In the genomic region with DNA sequence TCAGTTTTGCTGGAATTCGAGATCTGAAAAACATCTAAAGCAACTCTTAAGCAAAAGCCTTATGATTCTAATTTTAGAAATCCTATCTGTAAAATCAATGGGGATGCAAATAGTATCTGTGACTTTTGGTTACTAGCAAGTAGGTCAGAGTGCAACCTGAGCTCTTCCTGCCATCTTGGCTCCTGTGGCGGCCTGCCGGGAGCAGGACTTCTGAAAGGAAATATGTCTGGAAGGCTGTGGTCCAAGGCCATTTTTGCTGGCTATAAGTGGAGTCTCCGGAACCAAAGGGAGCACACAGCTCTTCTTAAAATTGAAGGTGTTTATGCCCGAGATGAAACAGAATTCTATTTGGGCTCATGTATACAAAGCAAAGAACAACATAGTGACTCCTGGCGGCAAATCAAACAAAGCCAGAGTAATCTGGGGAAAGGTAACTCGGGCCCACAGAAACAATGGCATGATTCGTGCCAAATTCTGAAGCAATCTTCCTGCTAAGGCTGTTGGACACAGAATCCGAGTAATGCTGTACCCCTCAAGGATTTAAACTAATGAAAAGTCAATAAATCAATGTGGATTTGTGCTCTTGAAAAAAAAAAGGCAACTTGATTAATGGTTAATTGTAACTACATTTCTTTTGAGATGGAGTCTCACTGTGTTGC, we compare ENCODE assay signal across 1 cellular context.
TF ChIP-seq lines count a peak whose summit lies in the region.

No MANE protein-coding gene starts in this region.

TF ChIP-seq in GM23338, 12 proteins besides CTCF, POLR2A, EP300 and RAD21 (continued from another document):
- TF ChIP-seq, protein P1, sequence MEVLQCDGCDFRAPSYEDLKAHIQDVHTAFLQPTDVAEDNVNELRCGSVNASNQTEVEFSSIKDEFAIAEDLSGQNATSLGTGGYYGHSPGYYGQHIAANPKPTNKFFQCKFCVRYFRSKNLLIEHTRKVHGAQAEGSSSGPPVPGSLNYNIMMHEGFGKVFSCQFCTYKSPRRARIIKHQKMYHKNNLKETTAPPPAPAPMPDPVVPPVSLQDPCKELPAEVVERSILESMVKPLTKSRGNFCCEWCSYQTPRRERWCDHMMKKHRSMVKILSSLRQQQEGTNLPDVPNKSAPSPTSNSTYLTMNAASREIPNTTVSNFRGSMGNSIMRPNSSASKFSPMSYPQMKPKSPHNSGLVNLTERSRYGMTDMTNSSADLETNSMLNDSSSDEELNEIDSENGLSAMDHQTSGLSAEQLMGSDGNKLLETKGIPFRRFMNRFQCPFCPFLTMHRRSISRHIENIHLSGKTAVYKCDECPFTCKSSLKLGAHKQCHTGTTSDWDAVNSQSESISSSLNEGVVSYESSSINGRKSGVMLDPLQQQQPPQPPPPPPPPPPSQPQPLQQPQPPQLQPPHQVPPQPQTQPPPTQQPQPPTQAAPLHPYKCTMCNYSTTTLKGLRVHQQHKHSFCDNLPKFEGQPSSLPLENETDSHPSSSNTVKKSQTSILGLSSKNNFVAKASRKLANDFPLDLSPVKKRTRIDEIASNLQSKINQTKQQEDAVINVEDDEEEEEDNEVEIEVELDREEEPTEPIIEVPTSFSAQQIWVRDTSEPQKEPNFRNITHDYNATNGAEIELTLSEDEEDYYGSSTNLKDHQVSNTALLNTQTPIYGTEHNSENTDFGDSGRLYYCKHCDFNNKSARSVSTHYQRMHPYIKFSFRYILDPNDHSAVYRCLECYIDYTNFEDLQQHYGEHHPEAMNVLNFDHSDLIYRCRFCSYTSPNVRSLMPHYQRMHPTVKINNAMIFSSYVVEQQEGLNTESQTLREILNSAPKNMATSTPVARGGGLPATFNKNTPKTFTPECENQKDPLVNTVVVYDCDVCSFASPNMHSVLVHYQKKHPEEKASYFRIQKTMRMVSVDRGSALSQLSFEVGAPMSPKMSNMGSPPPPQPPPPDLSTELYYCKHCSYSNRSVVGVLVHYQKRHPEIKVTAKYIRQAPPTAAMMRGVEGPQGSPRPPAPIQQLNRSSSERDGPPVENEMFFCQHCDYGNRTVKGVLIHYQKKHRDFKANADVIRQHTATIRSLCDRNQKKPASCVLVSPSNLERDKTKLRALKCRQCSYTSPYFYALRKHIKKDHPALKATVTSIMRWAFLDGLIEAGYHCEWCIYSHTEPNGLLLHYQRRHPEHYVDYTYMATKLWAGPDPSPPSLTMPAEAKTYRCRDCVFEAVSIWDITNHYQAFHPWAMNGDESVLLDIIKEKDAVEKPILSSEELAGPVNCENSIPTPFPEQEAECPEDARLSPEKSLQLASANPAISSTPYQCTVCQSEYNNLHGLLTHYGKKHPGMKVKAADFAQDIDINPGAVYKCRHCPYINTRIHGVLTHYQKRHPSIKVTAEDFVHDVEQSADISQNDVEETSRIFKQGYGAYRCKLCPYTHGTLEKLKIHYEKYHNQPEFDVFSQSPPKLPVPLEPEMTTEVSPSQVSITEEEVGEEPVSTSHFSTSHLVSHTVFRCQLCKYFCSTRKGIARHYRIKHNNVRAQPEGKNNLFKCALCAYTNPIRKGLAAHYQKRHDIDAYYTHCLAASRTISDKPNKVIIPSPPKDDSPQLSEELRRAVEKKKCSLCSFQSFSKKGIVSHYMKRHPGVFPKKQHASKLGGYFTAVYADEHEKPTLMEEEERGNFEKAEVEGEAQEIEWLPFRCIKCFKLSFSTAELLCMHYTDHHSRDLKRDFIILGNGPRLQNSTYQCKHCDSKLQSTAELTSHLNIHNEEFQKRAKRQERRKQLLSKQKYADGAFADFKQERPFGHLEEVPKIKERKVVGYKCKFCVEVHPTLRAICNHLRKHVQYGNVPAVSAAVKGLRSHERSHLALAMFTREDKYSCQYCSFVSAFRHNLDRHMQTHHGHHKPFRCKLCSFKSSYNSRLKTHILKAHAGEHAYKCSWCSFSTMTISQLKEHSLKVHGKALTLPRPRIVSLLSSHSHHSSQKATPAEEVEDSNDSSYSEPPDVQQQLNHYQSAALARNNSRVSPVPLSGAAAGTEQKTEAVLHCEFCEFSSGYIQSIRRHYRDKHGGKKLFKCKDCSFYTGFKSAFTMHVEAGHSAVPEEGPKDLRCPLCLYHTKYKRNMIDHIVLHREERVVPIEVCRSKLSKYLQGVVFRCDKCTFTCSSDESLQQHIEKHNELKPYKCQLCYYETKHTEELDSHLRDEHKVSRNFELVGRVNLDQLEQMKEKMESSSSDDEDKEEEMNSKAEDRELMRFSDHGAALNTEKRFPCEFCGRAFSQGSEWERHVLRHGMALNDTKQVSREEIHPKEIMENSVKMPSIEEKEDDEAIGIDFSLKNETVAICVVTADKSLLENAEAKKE (CRISPR knock-in tag; IDR thresholded peaks at IDR 0.05) = no peak
- TF ChIP-seq, protein P2, sequence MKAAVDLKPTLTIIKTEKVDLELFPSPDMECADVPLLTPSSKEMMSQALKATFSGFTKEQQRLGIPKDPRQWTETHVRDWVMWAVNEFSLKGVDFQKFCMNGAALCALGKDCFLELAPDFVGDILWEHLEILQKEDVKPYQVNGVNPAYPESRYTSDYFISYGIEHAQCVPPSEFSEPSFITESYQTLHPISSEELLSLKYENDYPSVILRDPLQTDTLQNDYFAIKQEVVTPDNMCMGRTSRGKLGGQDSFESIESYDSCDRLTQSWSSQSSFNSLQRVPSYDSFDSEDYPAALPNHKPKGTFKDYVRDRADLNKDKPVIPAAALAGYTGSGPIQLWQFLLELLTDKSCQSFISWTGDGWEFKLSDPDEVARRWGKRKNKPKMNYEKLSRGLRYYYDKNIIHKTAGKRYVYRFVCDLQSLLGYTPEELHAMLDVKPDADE (IDR thresholded peaks at IDR 0.05) = no peak
